ENCODE assay signal across 8 cellular contexts in genomic region chr10:85259908-85260307, GRCh38.
"Had no signal": no experiment of that assay in that cellular context is flagged by ENCODE, and none has a peak within 500 bp of the region (broad histone marks: within the 10 kb centered on the region; RNA-seq: fewer than 3 reads in every experiment).

No MANE protein-coding gene starts in this region.

- H3K27ac Mint-ChIP-seq: GM23338, HFFc6 had no signal

- H3K9ac ChIP-seq: GM23248 had no signal

- H3K4me3 ChIP-seq: GM23248, GM23338, HAP-1 had no signal

- H3K9me3 ChIP-seq: HAP-1 had no signal

- H3K36me3 ChIP-seq: HAP-1 had no signal

- H3K4me1 ChIP-seq: HAP-1 had no signal

- H3K4me2 ChIP-seq: GM23338 had no signal

- DNase-seq: GM23248, GOT3, H7, HCEC 1CT, HFFc6 had no signal

- H3K27ac ChIP-seq: GM23248 had no signal

- H2AFZ ChIP-seq: GM23248, GM23338 had no signal

- ATAC-seq: GM23338, HCT116 had no signal

- H3K4me1 Mint-ChIP-seq: GM23338 had no signal

- H3K4me3 Mint-ChIP-seq: GM23338, HFFc6 had no signal
